In genomic region chr3:196970547-196971093, GRCh38 we compare ENCODE assay signal across 8 cellular contexts. TPM values are rescaled to one million over a fixed set of nuclear protein-coding genes. Genes with fewer than 3 reads are reported as not detected.
A peak's percentile ranks its signal among the peaks of the same experiment; 100 is the strongest.
DNase-seq lines count a peak whose midpoint lies in the region; ATAC-seq and TF ChIP-seq lines count a peak whose summit lies in the region.

No MANE protein-coding gene starts in this region.

- H3K4me3 ChIP-seq in AG09309 (ENCODE audit: control insufficient read depth, low read depth, low read length) = no peak overlapping the region
- no peak overlapping the region for H3K4me3 ChIP-seq in CD8-positive, alpha-beta T cell (ENCODE audit: low read depth, low read length)
- no peak overlapping the region for H3K4me3 ChIP-seq in ovary

- DNase-seq in AG09309 (ENCODE audit: low read depth) (no peak), immature natural killer cell (no peak), UCSD-AML1 (lab: John Stamatoyannopoulos, UW; ENCODE audit: unreplicated experiment) (no peak), ovary (no peak)
- no peak for DNase-seq in CD8-positive, alpha-beta T cell
- DNase-seq in activated CD4-positive, alpha-beta memory T cell treated with anti-CD3 and anti-CD28 coated beads, Interleukin-2, amount 10 ng/mL, durations not matched to agents 7 days and 5 days = no peak

- H3K27me3 ChIP-seq in CD8-positive, alpha-beta T cell (ENCODE audit: insufficient read depth, low read length) = no peaks in the 10 kb centered on the region
- peaks cover 4% of the 10 kb centered on the region for H3K27me3 ChIP-seq in ovary

- no peak overlapping the region for H3K27ac ChIP-seq in CD8-positive, alpha-beta T cell (ENCODE audit: low read depth, low read length)
- no peak overlapping the region for H3K27ac ChIP-seq in ovary

- H3K4me1 ChIP-seq in CD8-positive, alpha-beta T cell (ENCODE audit: insufficient read depth, low read length) = peaks cover 13% of the 10 kb centered on the region
- H3K4me1 ChIP-seq in ovary (ENCODE audit: insufficient read depth) = peaks cover 5% of the 10 kb centered on the region

- no peak for ATAC-seq in CD8-positive, alpha-beta T cell
- ATAC-seq in GM18498 (IDR thresholded peaks at IDR 0.05; ENCODE audit: unreplicated experiment) (no peak), GM21528 (IDR thresholded peaks at IDR 0.05; ENCODE audit: low FRiP score, unreplicated experiment) (no peak)

- H3K4me3 Mint-ChIP-seq in CD8-positive, alpha-beta T cell = peak overlapping the region; percentile 77
- peak overlapping the region; percentile 58 for H3K4me3 Mint-ChIP-seq in activated CD4-positive, alpha-beta memory T cell treated with anti-CD3 and anti-CD28 coated beads, Interleukin-2, amount 10 ng/mL, durations not matched to agents 7 days and 5 days
- peak overlapping the region; percentile 72 to 84 (median 78) for H3K4me3 Mint-ChIP-seq in immature natural killer cell

- no peaks in the 10 kb centered on the region for H3K9me3 Mint-ChIP-seq in CD8-positive, alpha-beta T cell
- H3K9me3 Mint-ChIP-seq in activated CD4-positive, alpha-beta memory T cell treated with anti-CD3 and anti-CD28 coated beads, Interleukin-2, amount 10 ng/mL, durations not matched to agents 7 days and 5 days = no peaks in the 10 kb centered on the region
- H3K9me3 Mint-ChIP-seq in immature natural killer cell = no peaks in the 10 kb centered on the region

- no peaks in the 10 kb centered on the region for H3K9me3 ChIP-seq in CD8-positive, alpha-beta T cell (ENCODE audit: low read length)
- no peaks in the 10 kb centered on the region for H3K9me3 ChIP-seq in ovary

- CTCF ChIA-PET in CD8-positive, alpha-beta T cell (lab: Charles Lee) = interaction anchor here (0.7 to 4.7 kb wide), 7 partner anchors 12 to 441 kb away, joined by 3 to 51 read pairs (median 5); no protein-coding TSS in a partner anchor
- CTCF ChIA-PET in activated CD4-positive, alpha-beta memory T cell treated with anti-CD3 and anti-CD28 coated beads, Interleukin-2, amount 10 ng/mL, durations not matched to agents 7 days and 5 days (lab: Charles Lee) = interaction anchor here (1.0 to 1.9 kb wide), 8 partner anchors 13 to 446 kb away, joined by 3 to 8 read pairs (median 4); no protein-coding TSS in a partner anchor

- no peak overlapping the region for H3K27ac Mint-ChIP-seq in CD8-positive, alpha-beta T cell
- peak overlapping the region; percentile 24 for H3K27ac Mint-ChIP-seq in activated CD4-positive, alpha-beta memory T cell treated with anti-CD3 and anti-CD28 coated beads, Interleukin-2, amount 10 ng/mL, durations not matched to agents 7 days and 5 days
- peak overlapping the region in 2 of 6 donors; percentile 75 to 78 for H3K27ac Mint-ChIP-seq in immature natural killer cell

- WGBS in ovary, 3 donors = 79 to 89% (median 86%) methylated on average over 15 of the region's 15 CpGs

- peaks cover 4% of the 10 kb centered on the region for H3K4me1 Mint-ChIP-seq in CD8-positive, alpha-beta T cell (ENCODE audit: low read depth)
- H3K4me1 Mint-ChIP-seq in activated CD4-positive, alpha-beta memory T cell treated with anti-CD3 and anti-CD28 coated beads, Interleukin-2, amount 10 ng/mL, durations not matched to agents 7 days and 5 days = peaks cover 12% of the 10 kb centered on the region
- H3K4me1 Mint-ChIP-seq in immature natural killer cell = peaks cover 10 to 17% of the 10 kb centered on the region in 2 donors

- no peaks in the 10 kb centered on the region for H3K36me3 ChIP-seq in CD8-positive, alpha-beta T cell (ENCODE audit: insufficient read depth, low read length)
- no peaks in the 10 kb centered on the region for H3K36me3 ChIP-seq in ovary

- POLR2A ChIA-PET in CD8-positive, alpha-beta T cell (lab: Charles Lee) = no interaction called here
- POLR2A ChIA-PET in activated CD4-positive, alpha-beta memory T cell treated with anti-CD3 and anti-CD28 coated beads, Interleukin-2, amount 10 ng/mL, durations not matched to agents 7 days and 5 days (lab: Charles Lee) = interaction anchor here (1.4 to 4.4 kb wide), 2 partner anchors 29 to 33 kb away, joined by 4 to 32 read pairs; partner anchors contain the start of gene NCBP2

- no peak for TF ChIP-seq POLR2A in ovary (IDR thresholded peaks at IDR 0.05)

- H3K36me3 Mint-ChIP-seq in CD8-positive, alpha-beta T cell = no peaks in the 10 kb centered on the region
- H3K36me3 Mint-ChIP-seq in activated CD4-positive, alpha-beta memory T cell treated with anti-CD3 and anti-CD28 coated beads, Interleukin-2, amount 10 ng/mL, durations not matched to agents 7 days and 5 days (ENCODE audit: low read depth) = peaks cover 12% of the 10 kb centered on the region
- no peaks in the 10 kb centered on the region for H3K36me3 Mint-ChIP-seq in immature natural killer cell

- no peak for TF ChIP-seq EP300 in ovary (IDR thresholded peaks at IDR 0.05)

- intact Hi-C loops in CD8-positive, alpha-beta T cell (cut with DNase I, micrococcal nuclease) = loop anchor here (1.0 to 2.0 kb wide), 4 partner anchors 103 to 434 kb away; partner anchors contain the start of gene SENP5 (in 1 of the 2)
- intact Hi-C loops in ovary (cut with DNase I) = loop anchor here in 2 of 4 donors (10.0 kb wide), 1 partner anchor 214 kb away; no protein-coding TSS in a partner anchor

- H3K27me3 Mint-ChIP-seq in CD8-positive, alpha-beta T cell (ENCODE audit: low read depth) = peaks cover 11% of the 10 kb centered on the region
- H3K27me3 Mint-ChIP-seq in activated CD4-positive, alpha-beta memory T cell treated with anti-CD3 and anti-CD28 coated beads, Interleukin-2, amount 10 ng/mL, durations not matched to agents 7 days and 5 days = peaks cover 11% of the 10 kb centered on the region
- peaks cover 2 to 7% (median 4%) of the 10 kb centered on the region in 3 donors for H3K27me3 Mint-ChIP-seq in immature natural killer cell (ENCODE audit: low read depth in 3 of 3)

- TF ChIP-seq CTCF in AG09309 (IDR thresholded peaks at IDR 0.05; ENCODE audit: control insufficient read depth, insufficient read depth, low read depth, low read length, missing control alignments) (peak; percentile 1), ovary (IDR thresholded peaks at IDR 0.05) (no peak)
- TF ChIP-seq CTCF in CD8-positive, alpha-beta T cell (IDR thresholded peaks at IDR 0.05) = no peak

RNA-seq across cellular contexts. Expression of gene PIGZ, which starts 2.0 kb away (rescaled TPM):
- not detected for total RNA-seq in CD8-positive, alpha-beta T cell
- 1 to 10 TPM; 1.7 to 1.8 TPM for total RNA-seq in activated CD4-positive, alpha-beta memory T cell treated with anti-CD3 and anti-CD28 coated beads, Interleukin-2, amount 10 ng/mL, durations not matched to agents 7 days and 5 days
- polyA plus RNA-seq in immature natural killer cell = 1 to 10 TPM; 1.6 to 2.9 (median 2.3) TPM
- 1 to 10 TPM in 5 of 7 donors, under 1 TPM in 1, not detected in 1; 0.73 to 7.4 (median 1.5) TPM for total RNA-seq in ovary
- 1 to 10 TPM in 1 of 2 donors, under 1 TPM in 1; 0.45 to 1.8 TPM for polyA plus RNA-seq in ovary

RNA-seq across cellular contexts. Expression of gene NCBP2, which starts 28.3 kb away (rescaled TPM):
- 10 to 100 TPM; 40.4 to 42.9 TPM for total RNA-seq in CD8-positive, alpha-beta T cell
- total RNA-seq in activated CD4-positive, alpha-beta memory T cell treated with anti-CD3 and anti-CD28 coated beads, Interleukin-2, amount 10 ng/mL, durations not matched to agents 7 days and 5 days = 10 to 100 TPM; 54.6 to 55.6 TPM
- polyA plus RNA-seq in immature natural killer cell = 10 to 100 TPM; 28.4 to 57.2 (median 36.5) TPM
- total RNA-seq in ovary = 10 to 100 TPM; 17.4 to 64.7 (median 45.8) TPM
- polyA plus RNA-seq in ovary = 10 to 100 TPM; 41.6 to 53.7 TPM

RNA-seq across cellular contexts. Expression of gene MELTF, which starts 59.0 kb away (rescaled TPM):
- total RNA-seq in CD8-positive, alpha-beta T cell = under 1 TPM; 0.69 to 0.87 TPM
- total RNA-seq in activated CD4-positive, alpha-beta memory T cell treated with anti-CD3 and anti-CD28 coated beads, Interleukin-2, amount 10 ng/mL, durations not matched to agents 7 days and 5 days = 1 to 10 TPM; 5.1 to 6.1 TPM
- 1 to 10 TPM in 2 of 3 donors, not detected in 1; 1.1 to 1.3 TPM for polyA plus RNA-seq in immature natural killer cell
- total RNA-seq in ovary = 10 to 100 TPM in 1 of 7 donors, 1 to 10 TPM in 5, under 1 TPM in 1; 0.53 to 19.0 (median 2.5) TPM
- polyA plus RNA-seq in ovary = 1 to 10 TPM; 1.1 to 1.2 TPM
